ENCODE assay signal across 16 cellular contexts in genomic region chr2:156472686-156473085, GRCh38. TPM values are rescaled to one million over a fixed set of nuclear protein-coding genes. Genes with fewer than 3 reads are reported as not detected.
DNase-seq lines count a peak whose midpoint lies in the region; ATAC-seq and TF ChIP-seq lines count a peak whose summit lies in the region.
"Had no signal": no experiment of that assay in that cellular context is flagged by ENCODE, and none has a peak within 500 bp of the region (broad histone marks: within the 10 kb centered on the region; RNA-seq: fewer than 3 reads in every experiment).

No MANE protein-coding gene starts in this region.

- no peaks in the 10 kb centered on the region for H3K36me3 ChIP-seq in SK-N-SH (replicated peaks in 1 of 2; ENCODE audit: control insufficient read depth in 1 of 2, insufficient read depth in 2 of 2, low read length in 1 of 2)
- H3K36me3 ChIP-seq in Caco-2 (ENCODE audit: control insufficient read depth, insufficient read depth, low read length) = no peaks in the 10 kb centered on the region
- H3K36me3 ChIP-seq: adrenal gland had no signal

- TF ChIP-seq CTCF in SK-N-SH (IDR thresholded peaks at IDR 0.05) (no peak), Caco-2 (IDR thresholded peaks at IDR 0.05; ENCODE audit: insufficient read depth in 1 of 2, low read depth in 1 of 2, low read length in 1 of 2, severe bottlenecking in 1 of 2, unreplicated experiment in 1 of 2) (no peak)

- H3K27ac ChIP-seq in SK-N-SH (ENCODE audit: low read depth in 2 of 2, low read length in 1 of 2) = no peak overlapping the region
- H3K27ac ChIP-seq: adrenal gland had no signal

- H3F3A ChIP-seq in SK-N-SH (replicated peaks; ENCODE audit: insufficient read depth) = peaks cover 6% of the 10 kb centered on the region

- no peaks in the 10 kb centered on the region for H4K20me1 ChIP-seq in SK-N-SH (ENCODE audit: insufficient read depth)

- BruUV-seq in Caco-2 (replicated peaks; lab: Mats Ljungman, UMichigan) = no TSS peak

- H3K27me3 ChIP-seq in SK-N-SH (ENCODE audit: insufficient read depth) (no peaks in the 10 kb centered on the region), Caco-2 (replicated peaks; ENCODE audit: control insufficient read depth, insufficient read depth, low read length) (no peaks in the 10 kb centered on the region)
- H3K27me3 ChIP-seq: adrenal gland had no signal

- no peaks in the 10 kb centered on the region for H3K27me3 Mint-ChIP-seq in naive B cell
- no peaks in the 10 kb centered on the region for H3K27me3 Mint-ChIP-seq in Caco-2 (ENCODE audit: insufficient read depth, unreplicated experiment)
- H3K27me3 Mint-ChIP-seq: dendritic cell treated with granulocyte-macrophage colony-stimulating factor and Interleukin-4, amounts not matched to agents 40 ng/mL and 50 ng/mL, for 4 days had no signal

- H3K4me2 ChIP-seq in SK-N-SH = no peak overlapping the region

- H3K4me1 ChIP-seq in SK-N-SH (ENCODE audit: control insufficient read depth in 1 of 2, insufficient read depth in 2 of 2, low read depth in 1 of 2, low read length in 1 of 2) (no peaks in the 10 kb centered on the region; a peak in 1 of 4 replicates), Caco-2 (peaks cover 34% of the 10 kb centered on the region)

- H3K9me3 Mint-ChIP-seq in naive B cell (no peaks in the 10 kb centered on the region), Caco-2 (ENCODE audit: unreplicated experiment) (no peaks in the 10 kb centered on the region)
- H3K9me3 Mint-ChIP-seq: dendritic cell treated with granulocyte-macrophage colony-stimulating factor and Interleukin-4, amounts not matched to agents 40 ng/mL and 50 ng/mL, for 4 days; neural crest cell had no signal

- no peaks in the 10 kb centered on the region for H3K9me2 ChIP-seq in SK-N-SH

- no peak for TF ChIP-seq EP300 in SK-N-SH (IDR thresholded peaks at IDR 0.05; ENCODE audit: borderline replicate concordance in 1 of 2, low read depth in 1 of 2, low read length in 1 of 2)

- peaks cover 36 to 44% (median 42%) of the 10 kb centered on the region in 3 donors for H3K4me1 Mint-ChIP-seq in naive B cell
- peaks cover 25% of the 10 kb centered on the region for H3K4me1 Mint-ChIP-seq in Caco-2 (ENCODE audit: low read depth, unreplicated experiment)

- DNase-seq in naive B cell = peak; percentile 7
- DNase-seq in SK-N-SH = no peak
- no peak for DNase-seq in CD1c-positive myeloid dendritic cell (ENCODE audit: extremely low spot score)
- DNase-seq in Caco-2 = no peak
- DNase-seq: activated CD4-positive, alpha-beta T cell treated with anti-CD3 and anti-CD28 coated beads, Interleukin-2, amount 50 U/mL, for 1 hour; adrenal gland; IMR-90; islet precursor cell; NCI-H2029 treated with DMSO at 0.1 percent for 48 hours; NK-92 treated with Interleukin-12 subunit alpha and Interleukin-12 subunit beta, amount 100 ng/mL, for 24 hours; stimulated activated CD4-positive, alpha-beta T cell treated with anti-CD3 and anti-CD28 coated beads, Interleukin-12 subunit alpha, Interleukin-12 subunit beta, amount 100 ng/mL, for 4 hours had no signal

- POLR2A ChIA-PET in SK-N-SH (lab: Yijun Ruan, JAX) = no interaction called here
- POLR2A ChIA-PET in Caco-2 (lab: Charles Lee) = no interaction called here

- ATAC-seq in GM18520 (IDR thresholded peaks at IDR 0.05; ENCODE audit: unreplicated experiment) = peak; percentile 66
- ATAC-seq in GM21367 (IDR thresholded peaks at IDR 0.05; ENCODE audit: unreplicated experiment) = peak; percentile 33
- peak; percentile 40 for ATAC-seq in HG03139 (IDR thresholded peaks at IDR 0.05; ENCODE audit: unreplicated experiment)
- ATAC-seq in naive B cell (ENCODE audit: low read depth in 2 of 2) = peak; percentile 83 to 87

- CTCF ChIA-PET in SK-N-SH (lab: Yijun Ruan, JAX) = interaction anchor here (1.4 kb wide), 1 partner anchor 117 kb away, joined by 4 read pairs; no protein-coding TSS in a partner anchor
- CTCF ChIA-PET in Caco-2 (lab: Charles Lee) = no interaction called here

- H3K9ac ChIP-seq in SK-N-SH = no peak overlapping the region

- H3K27ac Mint-ChIP-seq in naive B cell (peak overlapping the region in 2 of 6 donors; percentile 23 to 33), Caco-2 (ENCODE audit: unreplicated experiment) (no peak overlapping the region)
- H3K27ac Mint-ChIP-seq: dendritic cell treated with granulocyte-macrophage colony-stimulating factor and Interleukin-4, amounts not matched to agents 40 ng/mL and 50 ng/mL, for 4 days had no signal

- H3K4me3 Mint-ChIP-seq in naive B cell (peak overlapping the region in 1 of 8 donors; percentile 20), Caco-2 (ENCODE audit: unreplicated experiment) (no peak overlapping the region)
- H3K4me3 Mint-ChIP-seq: dendritic cell treated with granulocyte-macrophage colony-stimulating factor and Interleukin-4, amounts not matched to agents 40 ng/mL and 50 ng/mL, for 4 days; neural crest cell had no signal

- H3K9me3 ChIP-seq in SK-N-SH (no peaks in the 10 kb centered on the region), Caco-2 (no peaks in the 10 kb centered on the region)
- H3K9me3 ChIP-seq: adrenal gland had no signal

- no peaks in the 10 kb centered on the region for H3K79me2 ChIP-seq in SK-N-SH (ENCODE audit: insufficient read depth)

- H3K4me3 ChIP-seq in SK-N-SH (ENCODE audit: low read depth in 2 of 2, low read length in 1 of 2) (no peak overlapping the region), Caco-2 (ENCODE audit: low read depth, low read length) (no peak overlapping the region)
- H3K4me3 ChIP-seq: adrenal gland had no signal

- H3K36me3 Mint-ChIP-seq in naive B cell (peaks cover 5 to 7% of the 10 kb centered on the region in 2 donors), Caco-2 (ENCODE audit: insufficient read depth, unreplicated experiment) (no peaks in the 10 kb centered on the region)

- intact Hi-C loops in Caco-2 (cut with micrococcal nuclease; ENCODE audit: unreplicated experiment) = no loop called here

- no peak for TF ChIP-seq RAD21 in SK-N-SH (IDR thresholded peaks at IDR 0.05; ENCODE audit: low read length)

- no peak overlapping the region for H2AFZ ChIP-seq in SK-N-SH (ENCODE audit: low read depth)

TF ChIP-seq in SK-N-SH, 30 proteins besides CTCF, POLR2A, EP300 and RAD21:
- TF ChIP-seq NFIC (IDR thresholded peaks at IDR 0.05; ENCODE audit: borderline replicate concordance) = no peak
- TF ChIP-seq TAF1 (IDR thresholded peaks at IDR 0.05; ENCODE audit: borderline replicate concordance, low read depth, low read length) = no peak
- TF ChIP-seq CHD2 (IDR thresholded peaks at IDR 0.05; ENCODE audit: low read length, partially characterized antibody) = no peak

RNA-seq across cellular contexts. Expression of gene GPD2, which starts 36.5 kb away (rescaled TPM):
- 10 to 100 TPM in 1 of 6 donors, 1 to 10 TPM in 5; 5.8 to 11.4 (median 7.5) TPM for polyA plus RNA-seq in naive B cell (ENCODE audit: low read depth in 6 of 6)
- 4.8 and 5.3 TPM in 2 replicates for polyA plus RNA-seq in SK-N-SH (2012; rRNA removed)
- 5.4 and 6.0 TPM in 2 replicates for polyA plus RNA-seq in SK-N-SH (2012; cell fraction: cytosol; rRNA removed)
- polyA plus RNA-seq in SK-N-SH (2012; cell fraction: nucleus; rRNA removed) = 3.0 and 5.8 TPM in 2 replicates
- 56.8 and 58.3 TPM in 2 replicates for total RNA-seq in Caco-2 (2022)

Comparison
In these comparisons a context has a peak if more than half of its experiments do, and no peak if none do; other contexts are left out.
1. ATAC-seq: peak in every context shown above with its lines; median percentile 85 in naive B cell; 66 in GM18520; 40 in HG03139; 33 in GM21367.